Comparison of ENCODE assay signal across 27 cellular contexts in genomic region chr3:52805270-52806039, GRCh38. TPM values are rescaled to one million over a fixed set of nuclear protein-coding genes. Genes with fewer than 3 reads are reported as not detected.
A peak's percentile ranks its signal among the peaks of the same experiment; 100 is the strongest.
DNase-seq lines count a peak whose midpoint lies in the region; ATAC-seq and TF ChIP-seq lines count a peak whose summit lies in the region.
"Had no signal": no experiment of that assay in that cellular context is flagged by ENCODE, and none has a peak within 500 bp of the region (broad histone marks: within the 10 kb centered on the region; RNA-seq: fewer than 3 reads in every experiment).

No MANE protein-coding gene starts in this region.

- peak overlapping the region; percentile 69 for H3K4ac ChIP-seq in neuronal stem cell (ENCODE audit: low read length)

- H3K27me3 Mint-ChIP-seq in natural killer cell (ENCODE audit: low read depth in 2 of 2) = no peaks in the 10 kb centered on the region
- H3K27me3 Mint-ChIP-seq: CD4-positive, CD25-positive, alpha-beta regulatory T cell had no signal

- no peak overlapping the region for H3K27ac ChIP-seq in neuronal stem cell (replicated peaks; ENCODE audit: low read length)
- H3K27ac ChIP-seq: KMS-11, SJSA1 had no signal

- no peak overlapping the region for H4K91ac ChIP-seq in neuronal stem cell (ENCODE audit: low read depth, low read length, poor library complexity)

- no peaks in the 10 kb centered on the region for H3K79me1 ChIP-seq in neuronal stem cell (ENCODE audit: low read depth, low read length)

- intact Hi-C loops in natural killer cell (cut with micrococcal nuclease) = no loop called here

- no peak overlapping the region for H2BK12ac ChIP-seq in neuronal stem cell (ENCODE audit: low read length)

- peaks cover 0 to 3% (median 0%) of the 10 kb centered on the region in 3 experiments for H3K27me3 ChIP-seq in neuronal stem cell (ENCODE audit: control insufficient read depth in 3 of 3, insufficient read depth in 3 of 3, low read depth in 1 of 3, low read length in 3 of 3)
- H3K27me3 ChIP-seq: BE2C, SJSA1 had no signal

- no CpG with 5 or more reads among the region's 19 CpGs for WGBS in neuronal stem cell (ENCODE audit: extremely low coverage in 2 of 2, insufficient read length in 2 of 2, insufficient replicate concordance in 1 of 2), 2 donors

- no peak overlapping the region for H2AFZ ChIP-seq in neuronal stem cell (ENCODE audit: low read length)

- H3K23ac ChIP-seq in neuronal stem cell (ENCODE audit: low read depth, low read length, poor library complexity) = no peak overlapping the region

- no peak overlapping the region for H3K27ac Mint-ChIP-seq in natural killer cell
- H3K27ac Mint-ChIP-seq: CD4-positive, CD25-positive, alpha-beta regulatory T cell; HFFc6 had no signal

- peaks cover 0 to 5% of the 10 kb centered on the region in 2 donors for H3K9me3 ChIP-seq in neuronal stem cell (replicated peaks in 1 of 2; ENCODE audit: control insufficient read depth in 2 of 2, insufficient read depth in 1 of 2, low read depth in 1 of 2, low read length in 2 of 2)
- H3K9me3 ChIP-seq: BE2C, HAP-1, SJSA1 had no signal

- peaks cover 0 to 23% of the 10 kb centered on the region in 2 donors for H3K4me1 Mint-ChIP-seq in natural killer cell

- no peak overlapping the region for H3K9ac ChIP-seq in neuronal stem cell (ENCODE audit: low read depth, low read length, poor library complexity)
- H3K9ac ChIP-seq: KMS-11 had no signal

- H2AK5ac ChIP-seq in neuronal stem cell (ENCODE audit: low read depth, low read length) = peak overlapping the region; percentile 56

- H3K36me3 Mint-ChIP-seq in natural killer cell = no peaks in the 10 kb centered on the region
- H3K36me3 Mint-ChIP-seq: CD4-positive, CD25-positive, alpha-beta regulatory T cell had no signal

- peak overlapping the region; percentile 88 for H4K8ac ChIP-seq in neuronal stem cell (ENCODE audit: low read depth, low read length)

- peaks cover 0 to 3% of the 10 kb centered on the region in 2 donors for H3K4me1 ChIP-seq in neuronal stem cell (ENCODE audit: control insufficient read depth in 2 of 2, insufficient read depth in 1 of 2, low read depth in 1 of 2, low read length in 2 of 2)
- H3K4me1 ChIP-seq: BE2C, HAP-1 had no signal

- no peak for ATAC-seq in natural killer cell

- peak overlapping the region; percentile 72 for H3K18ac ChIP-seq in neuronal stem cell (ENCODE audit: low read length)

- no peak overlapping the region for H3K4me3 ChIP-seq in neuronal stem cell (ENCODE audit: low read length in 2 of 2)
- H3K4me3 ChIP-seq: HAP-1, SJSA1 had no signal

- no peak overlapping the region for H3K4me2 ChIP-seq in neuronal stem cell (ENCODE audit: insufficient read depth, low read length, poor library complexity, severe bottlenecking)
- H3K4me2 ChIP-seq: KMS-11 had no signal

- peak overlapping the region; percentile 69 for H2BK15ac ChIP-seq in neuronal stem cell (ENCODE audit: low read length)

- TF ChIP-seq POLR2A in erythroblast (IDR thresholded peaks at IDR 0.05; ENCODE audit: low read length) = no peak

- no peak overlapping the region for H2BK5ac ChIP-seq in neuronal stem cell (ENCODE audit: low read length)

- no peak overlapping the region for H2BK120ac ChIP-seq in neuronal stem cell (ENCODE audit: low read depth, low read length)

- H3K9me3 Mint-ChIP-seq in natural killer cell = no peaks in the 10 kb centered on the region
- H3K9me3 Mint-ChIP-seq: HFFc6 had no signal

- DNase-seq in NCI-H82 (lab: John Stamatoyannopoulos, UW) = peak; percentile 9
- DNase-seq in NCI-H82 treated with DMSO at 0.1 percent for 48 hours (lab: John Stamatoyannopoulos, UW; ENCODE audit: unreplicated experiment) = no peak
- peak; percentile 89 for DNase-seq in SW480 (ENCODE audit: low spot score)
- peak; percentile 11 to 21 for DNase-seq in erythroblast (lab: John Stamatoyannopoulos, UW)
- no peak for DNase-seq in neuronal stem cell (ENCODE audit: low spot score)
- DNase-seq in NCI-H1048 (lab: John Stamatoyannopoulos, UW) = no peak
- no peak for DNase-seq in natural killer cell
- DNase-seq in activated CD4-positive, alpha-beta T cell treated with anti-CD3 and anti-CD28 coated beads for 48 hours = no peak
- DNase-seq: 8988T; ACHN; BE2C; CD4-positive, CD25-positive, alpha-beta regulatory T cell; DMS153; HFFc6; MM.1S; NCI-H1417; NCI-H1694 treated with DMSO at 0.1 percent for 48 hours; NCI-H2081; NCI-H2227 treated with DMSO at 0.1 percent for 48 hours; NCI-H510A; NCI-H748 treated with DMSO at 0.1 percent for 48 hours; Right ventricle myocardium superior; RPMI8226; SW 1271 had no signal

- no peak overlapping the region for H3K4me3 Mint-ChIP-seq in natural killer cell
- H3K4me3 Mint-ChIP-seq: CD4-positive, CD25-positive, alpha-beta regulatory T cell; HFFc6 had no signal

- H3K14ac ChIP-seq in neuronal stem cell (ENCODE audit: low read length) = peak overlapping the region; percentile 63

- TF ChIP-seq CTCF in natural killer cell (IDR thresholded peaks at IDR 0.05) = no peak

- H3K36me3 ChIP-seq in neuronal stem cell (replicated peaks in 1 of 2; ENCODE audit: control insufficient read depth in 2 of 2, insufficient read depth in 2 of 2, low read length in 2 of 2) = no peaks in the 10 kb centered on the region
- H3K36me3 ChIP-seq: BE2C, HAP-1, SJSA1 had no signal

RNA-seq across cellular contexts. Expression of gene ITIH3, which starts 10.9 kb away (rescaled TPM):
- polyA plus RNA-seq in neuronal stem cell (2013, experiment 1 of 2) = 0.07 TPM
- 0.08 TPM for polyA plus RNA-seq in neuronal stem cell (2013, experiment 2 of 2)
- not detected for total RNA-seq in natural killer cell
- total RNA-seq: CD4-positive, CD25-positive, alpha-beta regulatory T cell had no signal

RNA-seq across cellular contexts. Expression of gene ITIH4, which starts 25.0 kb away (rescaled TPM):
- 1.4 TPM for polyA plus RNA-seq in neuronal stem cell (2013, experiment 1 of 2)
- 1.7 TPM for polyA plus RNA-seq in neuronal stem cell (2013, experiment 2 of 2)
- total RNA-seq in natural killer cell = 10 to 100 TPM; 28.2 to 33.0 (median 32.8) TPM
- total RNA-seq: SJSA1 had no signal

RNA-seq across cellular contexts. Expression of gene ITIH1, which starts 28.1 kb away (rescaled TPM):
- polyA plus RNA-seq in neuronal stem cell (2013, experiment 1 of 2) = not detected
- not detected for polyA plus RNA-seq in neuronal stem cell (2013, experiment 2 of 2)
- under 1 TPM in 1 of 3 donors, not detected in 2; 0.56 TPM for total RNA-seq in natural killer cell
- total RNA-seq: CD4-positive, CD25-positive, alpha-beta regulatory T cell; HFFc6; Right ventricle myocardium superior; SJSA1 had no signal
- polyA plus RNA-seq: CD4-positive, CD25-positive, alpha-beta regulatory T cell had no signal

RNA-seq across cellular contexts. Expression of gene MUSTN1, which starts 29.4 kb away (rescaled TPM):
- 10.7 TPM for polyA plus RNA-seq in neuronal stem cell (2013, experiment 1 of 2)
- 10.5 TPM for polyA plus RNA-seq in neuronal stem cell (2013, experiment 2 of 2)
- total RNA-seq in natural killer cell = 1 to 10 TPM; 5.3 to 7.7 (median 6.8) TPM
- total RNA-seq: SJSA1 had no signal

RNA-seq across cellular contexts. Expression of gene NEK4, which starts 34.7 kb away (rescaled TPM):
- polyA plus RNA-seq in neuronal stem cell (2013, experiment 1 of 2) = 15.7 TPM
- 16.7 TPM for polyA plus RNA-seq in neuronal stem cell (2013, experiment 2 of 2)
- total RNA-seq in natural killer cell = 10 to 100 TPM; 13.8 to 19.5 (median 15.5) TPM

Comparison
In these comparisons a context has a peak if more than half of its experiments do, and no peak if none do; other contexts are left out.
1. DNase-seq: peak in NCI-H82 (single experiment), SW480 (single experiment) and erythroblast (2 of 2); none in NCI-H82 treated with DMSO at 0.1 percent for 48 hours (single experiment), neuronal stem cell (single experiment), NCI-H1048 (single experiment), natural killer cell (single experiment) and activated CD4-positive, alpha-beta T cell treated with anti-CD3 and anti-CD28 coated beads for 48 hours (single experiment).